ENCODE assay signal across 8 cellular contexts in genomic region chr16:381788-382717, GRCh38. TPM values are rescaled to one million over a fixed set of nuclear protein-coding genes. Genes with fewer than 3 reads are reported as not detected.
DNase-seq lines count a peak whose midpoint lies in the region; ATAC-seq and TF ChIP-seq lines count a peak whose summit lies in the region.

PGAP6 (minus strand) TSS chr16:381978; CDS start chr16:381821, 157 bp downstream.

- H3K27me3 ChIP-seq in osteoblast (ENCODE audit: insufficient read depth, low read length) = no peaks in the 10 kb centered on the region
- H3K27me3 ChIP-seq in tibial nerve = no peaks in the 10 kb centered on the region

- no peaks in the 10 kb centered on the region for H3K36me3 Mint-ChIP-seq in activated naive CD4-positive, alpha-beta T cell treated with anti-CD3 and anti-CD28 coated beads, Interleukin-2, amount 50 U/mL, for 24 hours

- H3K36me3 ChIP-seq in osteoblast (ENCODE audit: insufficient read depth, low read length) (no peaks in the 10 kb centered on the region), tibial nerve (peaks cover 0 to 9% (median 0%) of the 10 kb centered on the region in 3 donors)

- H3K4me1 ChIP-seq in osteoblast (ENCODE audit: insufficient read depth, low read length) (peaks cover 6% of the 10 kb centered on the region), tibial nerve (peaks cover 0 to 49% (median 14%) of the 10 kb centered on the region in 4 donors)

- no peaks in the 10 kb centered on the region for H3K9me3 ChIP-seq in osteoblast (ENCODE audit: low read depth, low read length)
- H3K9me3 ChIP-seq in tibial nerve = no peaks in the 10 kb centered on the region

- intact Hi-C loops in head of caudate nucleus (cut with DNase I) = no loop called here

- peak within 1 kb of the TSS; percentile 87 for H3K27ac Mint-ChIP-seq in activated naive CD4-positive, alpha-beta T cell treated with anti-CD3 and anti-CD28 coated beads, Interleukin-2, amount 50 U/mL, for 24 hours

- peaks cover 30% of the 10 kb centered on the region for H3K79me2 ChIP-seq in osteoblast (ENCODE audit: insufficient read depth, low read length)

- peak within 1 kb of the TSS; percentile 92 for H3K4me2 ChIP-seq in osteoblast (ENCODE audit: insufficient read depth, low read length)

- H3K27me3 Mint-ChIP-seq in activated naive CD4-positive, alpha-beta T cell treated with anti-CD3 and anti-CD28 coated beads, Interleukin-2, amount 50 U/mL, for 24 hours = no peaks in the 10 kb centered on the region

- H4K20me1 ChIP-seq in osteoblast (ENCODE audit: insufficient read depth, low read length) = peaks cover 15% of the 10 kb centered on the region

- no peaks in the 10 kb centered on the region for H3K9me3 Mint-ChIP-seq in activated naive CD4-positive, alpha-beta T cell treated with anti-CD3 and anti-CD28 coated beads, Interleukin-2, amount 50 U/mL, for 24 hours

- 1% methylated on average over 17 to 36 of the region's 123 CpGs for WGBS in tibial nerve, 2 donors

- TF ChIP-seq CTCF in osteoblast (IDR thresholded peaks at IDR 0.05; ENCODE audit: extremely low read depth, low read depth, low read length) (no peak), tibial nerve (IDR thresholded peaks at IDR 0.05) (no peak)

- peak within 1 kb of the TSS; percentile 74 for H2AFZ ChIP-seq in osteoblast (ENCODE audit: low read length)

- H3K27ac ChIP-seq in osteoblast (ENCODE audit: low read depth, low read length) = peak within 1 kb of the TSS; percentile 23
- peak within 1 kb of the TSS; percentile 55 to 94 (median 90) for H3K27ac ChIP-seq in tibial nerve

- H3K4me1 Mint-ChIP-seq in activated naive CD4-positive, alpha-beta T cell treated with anti-CD3 and anti-CD28 coated beads, Interleukin-2, amount 50 U/mL, for 24 hours = peaks cover 25% of the 10 kb centered on the region

- peak; percentile 38 for ATAC-seq in HG03097 (IDR thresholded peaks at IDR 0.05; ENCODE audit: low FRiP score, unreplicated experiment)

- H3K4me3 Mint-ChIP-seq in activated naive CD4-positive, alpha-beta T cell treated with anti-CD3 and anti-CD28 coated beads, Interleukin-2, amount 50 U/mL, for 24 hours = peak within 1 kb of the TSS; percentile 71

- TF ChIP-seq EP300 in tibial nerve (IDR thresholded peaks at IDR 0.05) = peak in 1 of 2 donors; percentile 36

- peak; percentile 74 for TF ChIP-seq POLR2A in Raji (IDR thresholded peaks at IDR 0.05; ENCODE audit: insufficient read depth, low read depth, low read length)
- TF ChIP-seq POLR2A in tibial nerve (IDR thresholded peaks at IDR 0.05) = peak in 1 of 2 donors; percentile 34

- peak within 1 kb of the TSS; percentile 83 for H3K4me3 ChIP-seq in osteoblast (ENCODE audit: insufficient read depth, low read length)
- peak within 1 kb of the TSS; percentile 73 to 99 (median 90) for H3K4me3 ChIP-seq in tibial nerve

- peak; percentile 68 for DNase-seq in NCI-H82 (lab: John Stamatoyannopoulos, UW)
- DNase-seq in NCI-H82 treated with DMSO at 0.1 percent for 48 hours (lab: John Stamatoyannopoulos, UW; ENCODE audit: unreplicated experiment) = no peak
- DNase-seq in head of caudate nucleus = peak in 38 of 42 donors; percentile 46 to 89 (median 73)
- peak; percentile 100 for DNase-seq in osteoblast (ENCODE audit: insufficient read length, low spot score, missing footprints)
- peak; percentile 64 to 66 for DNase-seq in tibial nerve (ENCODE audit: low spot score in 2 of 2)

RNA-seq across cellular contexts. Expression of gene PGAP6, which starts in this region (rescaled TPM):
- total RNA-seq in osteoblast (40.1 and 54.3 TPM in 2 replicates), tibial nerve (10 to 100 TPM; 22.7 to 69.3 (median 36.7) TPM)
